ENCODE assay signal across 28 cellular contexts in genomic region chr18:7824970-7825369, GRCh38.
DNase-seq lines count a peak whose midpoint lies in the region; ATAC-seq and TF ChIP-seq lines count a peak whose summit lies in the region.
"Had no signal": no experiment of that assay in that cellular context is flagged by ENCODE, and none has a peak within 500 bp of the region (broad histone marks: within the 10 kb centered on the region; RNA-seq: fewer than 3 reads in every experiment).

No MANE protein-coding gene starts in this region.

- in situ Hi-C loops in HAP-1 (cut with MboI; ENCODE audit: low sequenced_read_pairs), result no loop called here

- H3K27me3 ChIP-seq in subcutaneous abdominal adipose tissue (ENCODE audit: control insufficient read depth in 5 of 5, insufficient read depth in 4 of 5, low read length in 5 of 5) (no peaks in the 10 kb centered on the region), HAP-1 (ENCODE audit: low read depth) (no peaks in the 10 kb centered on the region)
- H3K27me3 ChIP-seq: esophagus squamous epithelium, left lung, neutrophil had no signal

- peak; percentile 26 for ATAC-seq in left lobe of liver
- no peak for ATAC-seq in GM18873 (IDR thresholded peaks at IDR 0.05; ENCODE audit: low FRiP score, unreplicated experiment)
- ATAC-seq: activated naive CD8-positive, alpha-beta T cell treated with anti-CD3 and anti-CD28 coated beads, Interleukin-2, amount 50 U/mL, for 24 hours; activated T-cell treated with anti-CD3 and anti-CD28 coated beads, Interleukin-2, amount 50 U/mL, for 72 hours; left lung; T-helper 17 cell had no signal

- H3K4me3 Mint-ChIP-seq in activated CD4-positive, alpha-beta T cell treated with anti-CD3 and anti-CD28 coated beads, Interleukin-2, amount 10 ng/mL, durations not matched to agents 24 days and 14 days, result no peak overlapping the region
- H3K4me3 Mint-ChIP-seq: activated naive CD8-positive, alpha-beta T cell treated with anti-CD3 and anti-CD28 coated beads, Interleukin-2, amount 50 U/mL, for 24 hours; activated T-cell treated with anti-CD3 and anti-CD28 coated beads, Interleukin-2, amount 50 U/mL, for 72 hours; CD4-positive, CD25-positive, alpha-beta regulatory T cell; mesothelial cell of epicardium; T-helper 17 cell had no signal

- peak overlapping the region; percentile 69 for H3K27ac ChIP-seq in subcutaneous abdominal adipose tissue (ENCODE audit: low read depth, low read length)
- H3K27ac ChIP-seq: 22Rv1, esophagus squamous epithelium, left lung, neutrophil had no signal

- peak; percentile 28 for DNase-seq in activated CD4-positive, alpha-beta T cell treated with anti-CD3 and anti-CD28 coated beads, Interleukin-2, amount 10 ng/mL, durations not matched to agents 24 days and 14 days
- DNase-seq in activated CD4-positive, alpha-beta T cell treated with anti-CD3 and anti-CD28 coated beads for 48 hours, result no peak
- peak; percentile 49 for DNase-seq in fibroblast of pulmonary artery (ENCODE audit: low read depth)
- no peak for DNase-seq in left lobe of liver (ENCODE audit: low spot score)
- no peak for DNase-seq in MV-4-11 (lab: John Stamatoyannopoulos, UW)
- DNase-seq in HAP-1 (ENCODE audit: low spot score in 2 of 2), result no peak
- DNase-seq: activated CD4-positive, alpha-beta T cell treated with anti-CD3 and anti-CD28 coated beads, Interleukin-2, amount 50 U/mL, for 48 hours; activated naive CD4-positive, alpha-beta T cell; activated naive CD8-positive, alpha-beta T cell treated with anti-CD3 and anti-CD28 coated beads, Interleukin-2, amount 50 U/mL, for 24 hours; activated T-cell treated with anti-CD3 and anti-CD28 coated beads, Interleukin-2, amount 50 U/mL, for 72 hours; Calu3; CD4-positive, CD25-positive, alpha-beta regulatory T cell; central memory CD4-positive, alpha-beta T cell; DMS79; esophagus squamous epithelium; GDM1; HCEC 1CT; Kasumi-1; left lung; SHP77; stimulated activated naive CD4-positive, alpha-beta T cell treated with Interleukin-2 at 50 U/mL for 16 hours; T-helper 17 cell had no signal

- no peak overlapping the region for H3K4me3 ChIP-seq in fibroblast of pulmonary artery (replicated peaks; ENCODE audit: low read depth, low read length)
- no peak overlapping the region for H3K4me3 ChIP-seq in subcutaneous abdominal adipose tissue (ENCODE audit: low read depth in 1 of 5, low read length in 5 of 5)
- no peak overlapping the region for H3K4me3 ChIP-seq in HAP-1
- H3K4me3 ChIP-seq: esophagus squamous epithelium, left lung, smooth muscle cell had no signal

- H3K9me3 ChIP-seq in subcutaneous abdominal adipose tissue (ENCODE audit: control insufficient read depth in 5 of 5, low read length in 5 of 5) (no peaks in the 10 kb centered on the region), HAP-1 (no peaks in the 10 kb centered on the region; the same call in 1 of the 2 replicates)
- H3K9me3 ChIP-seq: esophagus squamous epithelium, left lung, neutrophil had no signal

- no peaks in the 10 kb centered on the region for H3K9me3 Mint-ChIP-seq in activated CD4-positive, alpha-beta T cell treated with anti-CD3 and anti-CD28 coated beads, Interleukin-2, amount 10 ng/mL, durations not matched to agents 24 days and 14 days
- H3K9me3 Mint-ChIP-seq: activated naive CD8-positive, alpha-beta T cell treated with anti-CD3 and anti-CD28 coated beads, Interleukin-2, amount 50 U/mL, for 24 hours; activated T-cell treated with anti-CD3 and anti-CD28 coated beads, Interleukin-2, amount 50 U/mL, for 72 hours; mesothelial cell of epicardium had no signal

- no peak overlapping the region for H3K9ac ChIP-seq in subcutaneous abdominal adipose tissue (ENCODE audit: low read length in 5 of 5)

- intact Hi-C loops in activated CD4-positive, alpha-beta T cell treated with anti-CD3 and anti-CD28 coated beads, Interleukin-2, amount 10 ng/mL, durations not matched to agents 24 days and 14 days (cut with micrococcal nuclease), result no loop called here

- H3K4me1 ChIP-seq in subcutaneous abdominal adipose tissue (ENCODE audit: control insufficient read depth in 5 of 5, insufficient read depth in 5 of 5, low read length in 5 of 5), result peaks cover 13 to 47% (median 46%) of the 10 kb centered on the region in 5 donors
- no peaks in the 10 kb centered on the region for H3K4me1 ChIP-seq in HAP-1

- no peaks in the 10 kb centered on the region for H3K4me1 Mint-ChIP-seq in activated CD4-positive, alpha-beta T cell treated with anti-CD3 and anti-CD28 coated beads, Interleukin-2, amount 10 ng/mL, durations not matched to agents 24 days and 14 days
- H3K4me1 Mint-ChIP-seq: activated naive CD8-positive, alpha-beta T cell treated with anti-CD3 and anti-CD28 coated beads, Interleukin-2, amount 50 U/mL, for 24 hours; CD4-positive, CD25-positive, alpha-beta regulatory T cell; T-helper 17 cell had no signal

- TF ChIP-seq CTCF in fibroblast of pulmonary artery (IDR thresholded peaks at IDR 0.05; ENCODE audit: low read length, missing control alignments), result no peak

- no peaks in the 10 kb centered on the region for H3K36me3 ChIP-seq in subcutaneous abdominal adipose tissue (ENCODE audit: control insufficient read depth in 5 of 5, insufficient read depth in 5 of 5, low read length in 5 of 5)
- H3K36me3 ChIP-seq in HAP-1 (replicated peaks), result no peaks in the 10 kb centered on the region
- H3K36me3 ChIP-seq: esophagus squamous epithelium, left lung, neutrophil had no signal

- no peak overlapping the region for H3K27ac Mint-ChIP-seq in activated CD4-positive, alpha-beta T cell treated with anti-CD3 and anti-CD28 coated beads, Interleukin-2, amount 10 ng/mL, durations not matched to agents 24 days and 14 days
- H3K27ac Mint-ChIP-seq: activated naive CD8-positive, alpha-beta T cell treated with anti-CD3 and anti-CD28 coated beads, Interleukin-2, amount 50 U/mL, for 24 hours; activated T-cell treated with anti-CD3 and anti-CD28 coated beads, Interleukin-2, amount 50 U/mL, for 72 hours; mesothelial cell of epicardium; T-helper 17 cell had no signal

- no peaks in the 10 kb centered on the region for H3K36me3 Mint-ChIP-seq in activated CD4-positive, alpha-beta T cell treated with anti-CD3 and anti-CD28 coated beads, Interleukin-2, amount 10 ng/mL, durations not matched to agents 24 days and 14 days (ENCODE audit: low read depth)
- H3K36me3 Mint-ChIP-seq: CD4-positive, CD25-positive, alpha-beta regulatory T cell; mesothelial cell of epicardium had no signal

- no peaks in the 10 kb centered on the region for H3K27me3 Mint-ChIP-seq in activated CD4-positive, alpha-beta T cell treated with anti-CD3 and anti-CD28 coated beads, Interleukin-2, amount 10 ng/mL, durations not matched to agents 24 days and 14 days
- H3K27me3 Mint-ChIP-seq: activated naive CD8-positive, alpha-beta T cell treated with anti-CD3 and anti-CD28 coated beads, Interleukin-2, amount 50 U/mL, for 24 hours; CD4-positive, CD25-positive, alpha-beta regulatory T cell; T-helper 17 cell had no signal

Comparison
In these comparisons a context has a peak if more than half of its experiments do, and no peak if none do; other contexts are left out.
1. DNase-seq: peak in activated CD4-positive, alpha-beta T cell treated with anti-CD3 and anti-CD28 coated beads, Interleukin-2, amount 10 ng/mL, durations not matched to agents 24 days and 14 days (single experiment) and fibroblast of pulmonary artery (single experiment); none in activated CD4-positive, alpha-beta T cell treated with anti-CD3 and anti-CD28 coated beads for 48 hours (single experiment), left lobe of liver (single experiment), MV-4-11 (single experiment) and HAP-1 (0 of 2).